Comparison of ENCODE assay signal across 21 cellular contexts in the genomic region with DNA sequence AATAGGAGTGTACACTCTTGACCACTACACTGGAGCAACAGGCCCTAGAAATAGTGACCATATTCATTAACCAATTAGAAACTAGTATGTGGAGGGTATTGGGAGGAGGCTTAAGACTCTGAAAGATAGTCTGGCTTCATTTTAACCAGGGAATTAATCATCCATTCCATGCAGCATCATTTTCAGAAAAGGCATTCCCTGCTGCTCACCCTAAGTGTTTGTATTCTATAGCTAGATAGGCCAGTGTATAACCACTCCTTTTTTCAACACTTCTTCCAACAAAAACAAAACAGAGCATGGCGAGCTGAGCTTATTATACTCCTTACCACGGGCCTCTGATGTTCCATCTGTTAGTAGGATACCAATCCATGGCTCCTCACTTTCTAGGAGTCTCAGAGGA.
DNase-seq lines count a peak whose midpoint lies in the region; ATAC-seq, FAIRE-seq and TF ChIP-seq lines count a peak whose summit lies in the region.
"Had no signal": no experiment of that assay in that cellular context is flagged by ENCODE, and none has a peak within 500 bp of the region (broad histone marks: within the 10 kb centered on the region; RNA-seq: fewer than 3 reads in every experiment).

No MANE protein-coding gene starts in this region.

- H3K4me2 ChIP-seq in H1 (ENCODE audit: insufficient read depth in 1 of 2, low read depth in 2 of 2, low read length in 2 of 2), result no peak overlapping the region
- H3K4me2 ChIP-seq in neuronal stem cell (ENCODE audit: insufficient read depth, low read length, poor library complexity, severe bottlenecking), result no peak overlapping the region
- H3K4me2 ChIP-seq: BLaER1 treated with 17β-estradiol and CSF1 and Interleukin-3, amounts not matched to agents 10 nM and 100 nM had no signal

- no peak overlapping the region for H3K23ac ChIP-seq in H1 (ENCODE audit: insufficient read length)
- H3K23ac ChIP-seq in neuronal stem cell (ENCODE audit: low read depth, low read length, poor library complexity), result no peak overlapping the region

- H2BK5ac ChIP-seq in H1 (ENCODE audit: low read depth, low read length), result no peak overlapping the region; the same call in 1 of the 2 replicates
- H2BK5ac ChIP-seq in neuronal stem cell (ENCODE audit: low read length), result no peak overlapping the region

- H3K79me1 ChIP-seq in H1 (ENCODE audit: low read depth, low read length) (no peaks in the 10 kb centered on the region), neuronal stem cell (ENCODE audit: low read depth, low read length) (no peaks in the 10 kb centered on the region)

- TF ChIP-seq EP300 in H1 (IDR thresholded peaks at IDR 0.05; ENCODE audit: borderline replicate concordance in 1 of 2, low read depth in 2 of 2, low read length in 2 of 2), result no peak

- H3K36me3 ChIP-seq in H1 (ENCODE audit: control insufficient read depth in 2 of 4, insufficient read depth in 4 of 4, low read length in 3 of 4) (no peaks in the 10 kb centered on the region), neuronal stem cell (replicated peaks in 1 of 2; ENCODE audit: control insufficient read depth in 2 of 2, insufficient read depth in 2 of 2, low read length in 2 of 2) (no peaks in the 10 kb centered on the region)
- H3K36me3 ChIP-seq: BLaER1 treated with 17β-estradiol and CSF1 and Interleukin-3, amounts not matched to agents 10 nM and 100 nM had no signal

- no peak overlapping the region for H3K14ac ChIP-seq in H1 (ENCODE audit: insufficient read length)
- no peak overlapping the region for H3K14ac ChIP-seq in neuronal stem cell (ENCODE audit: low read length)

- H2AK5ac ChIP-seq in H1 (ENCODE audit: low read depth, low read length), result no peak overlapping the region
- H2AK5ac ChIP-seq in neuronal stem cell (ENCODE audit: low read depth, low read length), result no peak overlapping the region

- H3K4me3 ChIP-seq in right cardiac atrium (ENCODE audit: low read length) (no peak overlapping the region), H1 (ENCODE audit: extremely low read depth in 1 of 4, insufficient read depth in 2 of 4, low read depth in 3 of 4, low read length in 4 of 4) (no peak overlapping the region), neuronal stem cell (ENCODE audit: low read length in 2 of 2) (no peak overlapping the region)
- H3K4me3 ChIP-seq: BLaER1 treated with 17β-estradiol and CSF1 and Interleukin-3, amounts not matched to agents 10 nM and 100 nM had no signal

- H2BK20ac ChIP-seq in H1 (ENCODE audit: low read length), result peak overlapping the region; percentile 55; the same call in 1 of the 2 replicates

- H4K91ac ChIP-seq in H1 (replicated peaks; ENCODE audit: insufficient read length, low read length) (no peak overlapping the region), neuronal stem cell (ENCODE audit: low read depth, low read length, poor library complexity) (no peak overlapping the region)

- TF ChIP-seq POLR2A in H1 (IDR thresholded peaks at IDR 0.05; ENCODE audit: control extremely low read depth in 1 of 2, low read depth in 2 of 2, low read length in 2 of 2), result no peak

- CTCF ChIA-PET in H1 (lab: Charles Lee; ENCODE audit: partially characterized antibody), result interaction anchor here (1.7 to 4.9 kb wide), 3 partner anchors 9 to 105 kb away, joined by 5 to 18 read pairs (median 5); no protein-coding TSS in a partner anchor

- no peak for ATAC-seq in right cardiac atrium
- no peak for ATAC-seq in Right ventricle myocardium superior (ENCODE audit: poor library complexity)
- no peak for ATAC-seq in GM19467 (IDR thresholded peaks at IDR 0.05; ENCODE audit: unreplicated experiment)
- ATAC-seq: CD8-positive, alpha-beta T cell; PC-3 had no signal

- no peak overlapping the region for H3K56ac ChIP-seq in H1 (replicated peaks; ENCODE audit: insufficient read length, low read depth, low read length)

- H3K9me3 ChIP-seq in right cardiac atrium (ENCODE audit: control insufficient read depth, low read length) (no peaks in the 10 kb centered on the region), H1 (ENCODE audit: insufficient read depth in 2 of 2, low read depth in 1 of 2, low read length in 1 of 2) (no peaks in the 10 kb centered on the region), neuronal stem cell (replicated peaks in 1 of 2; ENCODE audit: control insufficient read depth in 2 of 2, insufficient read depth in 1 of 2, low read depth in 1 of 2, low read length in 2 of 2) (no peaks in the 10 kb centered on the region)
- H3K9me3 ChIP-seq: BLaER1 treated with 17β-estradiol and CSF1 and Interleukin-3, amounts not matched to agents 10 nM and 100 nM had no signal

- WGBS in right cardiac atrium, result 37% methylated on average over 2 of the region's 2 CpGs
- WGBS in H1 (ENCODE audit: extremely low coverage in 1 of 2, insufficient coverage in 1 of 2, insufficient read length in 1 of 2, insufficient replicate concordance in 2 of 2, low coverage in 1 of 2, low lambda C conversion rate in 2 of 2, missing lambda C conversion rate in 1 of 2), 2 experiments, result 85% methylated on average over 2 of the region's 2 CpGs; no CpG with 5 or more reads in 1 of the 2 experiments
- WGBS in neuronal stem cell (ENCODE audit: extremely low coverage in 2 of 2, insufficient read length in 2 of 2, insufficient replicate concordance in 1 of 2), 2 donors, result no CpG with 5 or more reads among the region's 2 CpGs

- H4K20me1 ChIP-seq in H1 (replicated peaks in 1 of 2; ENCODE audit: control insufficient read depth in 1 of 2, insufficient read depth in 2 of 2, low read length in 2 of 2), result no peaks in the 10 kb centered on the region
- H4K20me1 ChIP-seq: BLaER1 treated with 17β-estradiol and CSF1 and Interleukin-3, amounts not matched to agents 10 nM and 100 nM had no signal

- H3K79me2 ChIP-seq in H1 (ENCODE audit: control insufficient read depth in 1 of 2, insufficient read depth in 2 of 2, low read length in 2 of 2), result no peaks in the 10 kb centered on the region

- DNase-seq in right cardiac atrium (no peak), Right ventricle myocardium superior (no peak), H1 (ENCODE audit: low read depth in 1 of 2, low spot score in 2 of 2) (no peak), neuronal stem cell (ENCODE audit: low spot score) (no peak)
- DNase-seq in activated CD4-positive, alpha-beta T cell treated with anti-CD3 and anti-CD28 coated beads for 1 hour, result no peak
- no peak for DNase-seq in activated naive CD4-positive, alpha-beta T cell (lab: John Stamatoyannopoulos, UW)
- DNase-seq: CD8-positive, alpha-beta T cell; DMS53; EL; H7; HFFc6; NCI-H1417 treated with DMSO at 0.1 percent for 48 hours; NCI-H1930; NCI-H226; PC-3 had no signal

- H3K27ac ChIP-seq in right cardiac atrium (ENCODE audit: low read length) (peak overlapping the region; percentile 26), H1 (ENCODE audit: low read depth, low read length) (no peak overlapping the region), neuronal stem cell (replicated peaks; ENCODE audit: low read length) (no peak overlapping the region)
- H3K27ac ChIP-seq: BLaER1 treated with 17β-estradiol and CSF1 and Interleukin-3, amounts not matched to agents 10 nM and 100 nM; HL-60 had no signal

- intact Hi-C loops in right cardiac atrium (cut with DNase I), result loop anchor here in 3 of 4 donors (10.0 kb wide), 3 partner anchors 61 to 119 kb away; partner anchors contain the start of gene PKDCC (in 1 of the 3)
- intact Hi-C loops in Right ventricle myocardium superior (cut with DNase I), result loop anchor here (10.0 kb wide), 1 partner anchor 119 kb away; no protein-coding TSS in a partner anchor

- H3K4me1 ChIP-seq in right cardiac atrium (ENCODE audit: control insufficient read depth, insufficient read depth, low read length) (peaks cover 18% of the 10 kb centered on the region), H1 (replicated peaks in 1 of 4; ENCODE audit: control insufficient read depth in 3 of 4, insufficient read depth in 4 of 4, low read length in 3 of 4) (peaks cover 10 to 33% (median 25%) of the 10 kb centered on the region in 4 experiments), neuronal stem cell (ENCODE audit: control insufficient read depth in 2 of 2, insufficient read depth in 1 of 2, low read depth in 1 of 2, low read length in 2 of 2) (peaks cover 19 to 41% of the 10 kb centered on the region in 2 donors)

- H2BK15ac ChIP-seq in H1 (ENCODE audit: low read length) (no peak overlapping the region), neuronal stem cell (ENCODE audit: low read length) (no peak overlapping the region)

- H4K5ac ChIP-seq in H1 (ENCODE audit: insufficient read length, low read depth, low read length), result no peak overlapping the region

- H2BK120ac ChIP-seq in H1 (replicated peaks; ENCODE audit: low read depth, low read length), result no peak overlapping the region
- H2BK120ac ChIP-seq in neuronal stem cell (ENCODE audit: low read depth, low read length), result no peak overlapping the region

- POLR2A ChIA-PET in H1 (lab: Charles Lee; ENCODE audit: partially characterized antibody), result interaction anchor here (1.0 to 1.4 kb wide), 3 partner anchors 11 to 111 kb away, joined by 3 to 4 read pairs (median 4); no protein-coding TSS in a partner anchor

- no peak overlapping the region for H3K9ac ChIP-seq in H1 (replicated peaks in 1 of 4; ENCODE audit: extremely low read depth in 1 of 4, low read depth in 3 of 4, low read length in 3 of 4)
- no peak overlapping the region for H3K9ac ChIP-seq in neuronal stem cell (ENCODE audit: low read depth, low read length, poor library complexity)
- H3K9ac ChIP-seq: BLaER1 treated with 17β-estradiol and CSF1 and Interleukin-3, amounts not matched to agents 10 nM and 100 nM had no signal

- peak overlapping the region; percentile 19; the same call in 1 of the 2 replicates for H3K18ac ChIP-seq in H1 (ENCODE audit: extremely low read depth, low read length)
- no peak overlapping the region for H3K18ac ChIP-seq in neuronal stem cell (ENCODE audit: low read length)

- no peak overlapping the region for H3K4ac ChIP-seq in H1 (replicated peaks; ENCODE audit: insufficient read length, low read depth, low read length)
- no peak overlapping the region for H3K4ac ChIP-seq in neuronal stem cell (ENCODE audit: low read length)

- H2BK12ac ChIP-seq in H1 (ENCODE audit: low read depth, low read length) (0 out of 2 replicates have a peak overlapping the region, but pooled peaks have one; percentile 18), neuronal stem cell (ENCODE audit: low read length) (no peak overlapping the region)

- no peak for TF ChIP-seq RAD21 in H1 (IDR thresholded peaks at IDR 0.05 in 1 of 2, conservative IDR thresholded peaks at IDR 0.05 in 1 of 2; ENCODE audit: low read depth in 2 of 2, low read length in 2 of 2)

- H4K8ac ChIP-seq in H1 (ENCODE audit: extremely low read depth, insufficient read depth, low read length) (no peak overlapping the region), neuronal stem cell (ENCODE audit: low read depth, low read length) (no peak overlapping the region)

- no peak for TF ChIP-seq CTCF in H1 (IDR thresholded peaks at IDR 0.05; ENCODE audit: control extremely low read depth in 1 of 3, insufficient read depth in 1 of 3, low read depth in 1 of 3, low read length in 3 of 3)

- H3K27me3 ChIP-seq in right cardiac atrium (ENCODE audit: control insufficient read depth, insufficient read depth) (no peaks in the 10 kb centered on the region), H1 (replicated peaks in 1 of 4; ENCODE audit: control insufficient read depth in 3 of 4, extremely low read depth in 1 of 4, insufficient read depth in 3 of 4, low read length in 3 of 4) (no peaks in the 10 kb centered on the region; a peak in 1 of 7 replicates), neuronal stem cell (ENCODE audit: control insufficient read depth in 3 of 3, insufficient read depth in 3 of 3, low read depth in 1 of 3, low read length in 3 of 3) (no peaks in the 10 kb centered on the region)
- H3K27me3 ChIP-seq: BLaER1 treated with 17β-estradiol and CSF1 and Interleukin-3, amounts not matched to agents 10 nM and 100 nM had no signal

- no peak for FAIRE-seq in H1 (lab: Jason Lieb, UNC)
- FAIRE-seq: A204.1, GM12891, GM19239 had no signal

- H2AFZ ChIP-seq in H1 (ENCODE audit: low read length) (no peak overlapping the region), neuronal stem cell (ENCODE audit: low read length) (peak overlapping the region; percentile 18)

- no peaks in the 10 kb centered on the region for H3K23me2 ChIP-seq in H1 (ENCODE audit: low read depth, low read length)
